Comparison of ENCODE assay signal across 18 cellular contexts in the genomic region with DNA sequence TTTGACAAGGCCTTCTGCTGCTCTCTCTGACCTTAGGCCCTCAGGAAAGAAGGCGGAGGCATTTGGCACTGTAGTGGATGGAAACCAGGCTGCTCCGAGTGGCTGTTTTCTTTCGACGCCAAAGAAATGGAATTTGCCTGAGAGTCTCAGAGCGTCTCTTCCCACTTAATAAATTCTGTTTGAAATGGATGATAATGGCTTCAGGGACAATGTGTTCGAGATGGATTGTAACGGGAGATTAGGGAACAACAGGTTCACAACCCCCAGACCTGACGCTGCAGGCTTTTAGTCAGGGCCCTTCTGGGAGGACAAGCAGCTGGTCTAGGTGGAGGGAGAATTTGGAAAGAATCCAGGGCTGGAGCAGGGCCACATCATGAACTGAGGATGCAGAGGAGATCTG. TPM values are rescaled to one million over a fixed set of nuclear protein-coding genes. Genes with fewer than 3 reads are reported as not detected.
DNase-seq lines count a peak whose midpoint lies in the region; ATAC-seq and TF ChIP-seq lines count a peak whose summit lies in the region.
"Had no signal": no experiment of that assay in that cellular context is flagged by ENCODE, and none has a peak within 500 bp of the region (broad histone marks: within the 10 kb centered on the region; RNA-seq: fewer than 3 reads in every experiment).

No MANE protein-coding gene starts in this region.

- TF ChIP-seq CTCF in cardiac muscle cell (IDR thresholded peaks at IDR 0.05; ENCODE audit: low read depth, low read length) (no peak), right atrium auricular region (IDR thresholded peaks at IDR 0.05) (no peak), body of pancreas (IDR thresholded peaks at IDR 0.05) (no peak), uterus (IDR thresholded peaks at IDR 0.05) (no peak), HFFc6 (IDR thresholded peaks at IDR 0.05) (no peak)

- H3K27me3 Mint-ChIP-seq in HFFc6 (ENCODE audit: insufficient read depth), result peaks cover 46% of the 10 kb centered on the region

- H3K4me3 Mint-ChIP-seq in HFFc6, result no peak overlapping the region
- H3K4me3 Mint-ChIP-seq: CD8-positive, alpha-beta memory T cell had no signal

- H3K9me3 ChIP-seq in cardiac muscle cell (ENCODE audit: low read depth) (no peaks in the 10 kb centered on the region), right atrium auricular region (no peaks in the 10 kb centered on the region), body of pancreas (no peaks in the 10 kb centered on the region), muscle layer of colon (ENCODE audit: low read length) (no peaks in the 10 kb centered on the region), uterus (no peaks in the 10 kb centered on the region)
- H3K9me3 ChIP-seq: A549; BLaER1 treated with 17β-estradiol and CSF1 and Interleukin-3, amounts not matched to agents 10 nM and 100 nM; Peyer's patch had no signal

- 24 to 56% methylated on average over 8 of the region's 8 CpGs for WGBS in body of pancreas, 2 donors

- intact Hi-C loops in body of pancreas (cut with DNase I), result loop anchor here (5.0 kb wide), 1 partner anchor 292 kb away; no protein-coding TSS in a partner anchor
- intact Hi-C loops in uterus (cut with DNase I; ENCODE audit: low total_unique reads), result loop anchor here (10.0 kb wide), 1 partner anchor 290 kb away; no protein-coding TSS in a partner anchor

- H3K4me3 ChIP-seq in cardiac muscle cell, result no peak overlapping the region
- H3K4me3 ChIP-seq in right atrium auricular region, result no peak overlapping the region
- H3K4me3 ChIP-seq in body of pancreas, result no peak overlapping the region
- H3K4me3 ChIP-seq in muscle layer of colon (ENCODE audit: low read depth in 1 of 2, low read length in 2 of 2), result peak overlapping the region in 1 of 2 donors; percentile 15
- no peak overlapping the region for H3K4me3 ChIP-seq in uterus
- H3K4me3 ChIP-seq: A549; BLaER1 treated with 17β-estradiol and CSF1 and Interleukin-3, amounts not matched to agents 10 nM and 100 nM; Peyer's patch; SK-N-MC had no signal

- ATAC-seq in body of pancreas (peak; percentile 19), HG02642 (IDR thresholded peaks at IDR 0.05; ENCODE audit: poor library complexity, unreplicated experiment) (no peak), GM19452 (IDR thresholded peaks at IDR 0.05; ENCODE audit: unreplicated experiment) (no peak)
- ATAC-seq: A549, Right ventricle myocardium inferior had no signal

- H3K36me3 ChIP-seq in cardiac muscle cell (no peaks in the 10 kb centered on the region), right atrium auricular region (no peaks in the 10 kb centered on the region), body of pancreas (replicated peaks in 1 of 2; ENCODE audit: insufficient read depth in 1 of 2, low read depth in 2 of 2) (no peaks in the 10 kb centered on the region), muscle layer of colon (ENCODE audit: insufficient read depth, low read length) (no peaks in the 10 kb centered on the region), uterus (no peaks in the 10 kb centered on the region)
- H3K36me3 ChIP-seq: BLaER1 treated with 17β-estradiol and CSF1 and Interleukin-3, amounts not matched to agents 10 nM and 100 nM; Peyer's patch had no signal

- peak in 1 of 2 donors; percentile 30 for DNase-seq in cardiac muscle cell (ENCODE audit: low read depth in 1 of 2, low spot score in 1 of 2)
- no peak for DNase-seq in right atrium auricular region (ENCODE audit: low spot score)
- DNase-seq in body of pancreas, result peak; percentile 66 to 90 (median 78)
- DNase-seq in uterus, result peak; percentile 54 to 55
- no peak for DNase-seq in HFFc6
- DNase-seq: CD8-positive, alpha-beta memory T cell; MM.1S; NCI-H1092 treated with DMSO at 0.1 percent for 48 hours; NCI-H187; NCI-H446 treated with DMSO at 0.1 percent for 48 hours; Peyer's patch had no signal

- no peak for TF ChIP-seq POLR2A in body of pancreas (IDR thresholded peaks at IDR 0.05)
- TF ChIP-seq POLR2A in uterus (IDR thresholded peaks at IDR 0.05), result no peak

- no peaks in the 10 kb centered on the region for H3K9me3 Mint-ChIP-seq in HFFc6
- H3K9me3 Mint-ChIP-seq: CD8-positive, alpha-beta memory T cell had no signal

- peaks cover 15% of the 10 kb centered on the region for H3K4me1 Mint-ChIP-seq in HFFc6 (ENCODE audit: low read depth)

- no peak overlapping the region for H3K9ac ChIP-seq in muscle layer of colon (ENCODE audit: low read length)
- H3K9ac ChIP-seq: BLaER1 treated with 17β-estradiol and CSF1 and Interleukin-3, amounts not matched to agents 10 nM and 100 nM had no signal

- no peaks in the 10 kb centered on the region for H3K36me3 Mint-ChIP-seq in HFFc6 (ENCODE audit: low read depth)
- H3K36me3 Mint-ChIP-seq: CD8-positive, alpha-beta memory T cell had no signal

- H3K27me3 ChIP-seq in cardiac muscle cell, result no peaks in the 10 kb centered on the region
- H3K27me3 ChIP-seq in right atrium auricular region, result no peaks in the 10 kb centered on the region
- no peaks in the 10 kb centered on the region for H3K27me3 ChIP-seq in body of pancreas
- no peaks in the 10 kb centered on the region for H3K27me3 ChIP-seq in muscle layer of colon (ENCODE audit: control insufficient read depth in 1 of 2, insufficient read depth in 2 of 2, low read length in 2 of 2)
- no peaks in the 10 kb centered on the region for H3K27me3 ChIP-seq in uterus
- H3K27me3 ChIP-seq: BLaER1 treated with 17β-estradiol and CSF1 and Interleukin-3, amounts not matched to agents 10 nM and 100 nM; Peyer's patch had no signal

- H3K27ac ChIP-seq in cardiac muscle cell (peak overlapping the region; percentile 8), right atrium auricular region (no peak overlapping the region), body of pancreas (peak overlapping the region in 3 of 4 donors; percentile 18 to 49 (median 27)), muscle layer of colon (ENCODE audit: low read depth, low read length) (peak overlapping the region; percentile 94), uterus (peak overlapping the region in 1 of 2 donors; percentile 45)
- H3K27ac ChIP-seq: A549; BLaER1 treated with 17β-estradiol and CSF1 and Interleukin-3, amounts not matched to agents 10 nM and 100 nM; Peyer's patch; SK-N-MC had no signal

- no peak overlapping the region for H3K27ac Mint-ChIP-seq in HFFc6
- H3K27ac Mint-ChIP-seq: CD8-positive, alpha-beta memory T cell had no signal

- H3K4me1 ChIP-seq in cardiac muscle cell (ENCODE audit: low read depth) (peaks cover 9% of the 10 kb centered on the region), right atrium auricular region (peaks cover 0 to 4% of the 10 kb centered on the region in 2 donors), body of pancreas (peaks cover 14% of the 10 kb centered on the region), muscle layer of colon (ENCODE audit: insufficient read depth, low read length) (peaks cover 58% of the 10 kb centered on the region), uterus (peaks cover 0 to 10% of the 10 kb centered on the region in 2 donors)
- H3K4me1 ChIP-seq: A549, Peyer's patch had no signal

RNA-seq across cellular contexts. Expression of gene TLR5, which starts 58.6 kb away (rescaled TPM):
- total RNA-seq in cardiac muscle cell (0.74 and 2.1 TPM in 2 replicates), right atrium auricular region (1 to 10 TPM; 1.0 to 3.6 TPM), body of pancreas (10 to 100 TPM in 1 of 2 donors, 1 to 10 TPM in 1; 8.2 to 10.1 TPM), uterus (10 to 100 TPM in 1 of 4 donors, 1 to 10 TPM in 3; 7.6 to 16.4 (median 8.9) TPM)
- 2.0 and 6.7 TPM in 2 replicates for polyA plus RNA-seq in cardiac muscle cell
- total RNA-seq in HFFc6 (2021; fragmentation: NEBNext Ultra II Directional; extraction: Animal tissue kit (Norgen Biotek cat#: 25700)), result under 1 TPM in 1 of 6 experiments, not detected in 5; 0.16 TPM

Comparison
In these comparisons a context has a peak if more than half of its experiments do, and no peak if none do; other contexts are left out.
1. H3K27ac ChIP-seq: peak in cardiac muscle cell (single experiment), body of pancreas (3 of 4) and muscle layer of colon (single experiment); none in right atrium auricular region (0 of 2).
2. DNase-seq: peak in body of pancreas (4 of 4) and uterus (2 of 2); none in right atrium auricular region (single experiment) and HFFc6 (single experiment).